Comparison of ENCODE assay signal across 18 cellular contexts in genomic region chr2:128715360-128715759, GRCh38.
DNase-seq lines count a peak whose midpoint lies in the region; ATAC-seq and TF ChIP-seq lines count a peak whose summit lies in the region.
"Had no signal": no experiment of that assay in that cellular context is flagged by ENCODE, and none has a peak within 500 bp of the region (broad histone marks: within the 10 kb centered on the region; RNA-seq: fewer than 3 reads in every experiment).

No MANE protein-coding gene starts in this region.

- H3K4me3 ChIP-seq in BLaER1 (no peak overlapping the region), GM23338 (no peak overlapping the region), hepatocyte (no peak overlapping the region)
- H3K4me3 ChIP-seq: SJSA1 had no signal

- H3K36me3 ChIP-seq in BLaER1 (no peaks in the 10 kb centered on the region), GM23338 (ENCODE audit: insufficient read depth) (no peaks in the 10 kb centered on the region), hepatocyte (replicated peaks; ENCODE audit: insufficient read depth, low read depth) (no peaks in the 10 kb centered on the region)
- H3K36me3 ChIP-seq: SJSA1 had no signal

- H2AFZ ChIP-seq in GM23338, result peak overlapping the region; percentile 66; the same call in 1 of the 2 replicates
- H2AFZ ChIP-seq in hepatocyte, result no peak overlapping the region

- H3K79me2 ChIP-seq in GM23338 (replicated peaks; ENCODE audit: insufficient read depth) (no peaks in the 10 kb centered on the region), hepatocyte (no peaks in the 10 kb centered on the region)

- H3K27me3 ChIP-seq in BLaER1, result no peaks in the 10 kb centered on the region
- H3K27me3 ChIP-seq in GM23338 (ENCODE audit: insufficient read depth), result no peaks in the 10 kb centered on the region
- H3K27me3 ChIP-seq in hepatocyte, result no peaks in the 10 kb centered on the region
- H3K27me3 ChIP-seq: SJSA1 had no signal

- in situ Hi-C loops in G401 (cut with HindIII; ENCODE audit: low sequenced_read_pairs), result no loop called here

- H3K27me3 Mint-ChIP-seq in GM23338 (ENCODE audit: insufficient read depth, low read depth, poor library complexity), result no peaks in the 10 kb centered on the region
- H3K27me3 Mint-ChIP-seq in brain, result peaks cover 8% of the 10 kb centered on the region
- H3K27me3 Mint-ChIP-seq in T-helper 2 cell treated with Interferon-gamma antibody and Interleukin-4, amounts not matched to agents 5 μg/mL and 100 μg/mL, for 36 hours (ENCODE audit: low read depth), result peaks cover 49% of the 10 kb centered on the region

- peak overlapping the region; percentile 66 for H3K27ac ChIP-seq in BLaER1
- H3K27ac ChIP-seq in GM23338 (ENCODE audit: low read depth), result no peak overlapping the region
- no peak overlapping the region for H3K27ac ChIP-seq in hepatocyte
- H3K27ac ChIP-seq: SJSA1 had no signal

- H3K9me2 ChIP-seq in GM23338 (ENCODE audit: insufficient read depth), result 0 out of 2 replicates have a peak, but pooled peaks cover 5% of the 10 kb centered on the region
- no peaks in the 10 kb centered on the region for H3K9me2 ChIP-seq in hepatocyte (replicated peaks; ENCODE audit: insufficient read depth)

- H3K9me3 Mint-ChIP-seq in GM23338, result peaks cover under 1% of the 10 kb centered on the region; the same call in 1 of the 3 replicates
- peaks cover 7 to 12% (median 9%) of the 10 kb centered on the region in 5 experiments for H3K9me3 Mint-ChIP-seq in brain
- H3K9me3 Mint-ChIP-seq in T-helper 2 cell treated with Interferon-gamma antibody and Interleukin-4, amounts not matched to agents 5 μg/mL and 100 μg/mL, for 36 hours, result no peaks in the 10 kb centered on the region

- ATAC-seq in GM23338 (no peak), left lobe of liver (no peak), GM18861 (IDR thresholded peaks at IDR 0.05; ENCODE audit: unreplicated experiment) (no peak)
- ATAC-seq: Panc1 had no signal

- H4K20me1 ChIP-seq in BLaER1 (no peaks in the 10 kb centered on the region), GM23338 (replicated peaks; ENCODE audit: insufficient read depth) (no peaks in the 10 kb centered on the region), hepatocyte (ENCODE audit: insufficient read depth, poor library complexity, severe bottlenecking) (no peaks in the 10 kb centered on the region)

- H3K4me3 Mint-ChIP-seq in GM23338 (no peak overlapping the region), brain (no peak overlapping the region)
- H3K4me3 Mint-ChIP-seq in T-helper 2 cell treated with Interferon-gamma antibody and Interleukin-4, amounts not matched to agents 5 μg/mL and 100 μg/mL, for 36 hours, result no peak overlapping the region
- H3K4me3 Mint-ChIP-seq: CD8-positive, alpha-beta memory T cell; IgD-negative memory B cell had no signal

- H3K4me1 Mint-ChIP-seq in GM23338 (peaks cover 2% of the 10 kb centered on the region; the same call in 1 of the 3 replicates), brain (peaks cover 31% of the 10 kb centered on the region)
- no peaks in the 10 kb centered on the region for H3K4me1 Mint-ChIP-seq in T-helper 2 cell treated with Interferon-gamma antibody and Interleukin-4, amounts not matched to agents 5 μg/mL and 100 μg/mL, for 36 hours (ENCODE audit: low read depth)
- H3K4me1 Mint-ChIP-seq: CD8-positive, alpha-beta memory T cell; IgD-negative memory B cell had no signal

- no peaks in the 10 kb centered on the region for H3F3A ChIP-seq in GM23338 (replicated peaks; ENCODE audit: low read depth)

- H3K4me1 ChIP-seq in BLaER1 (peaks cover 87% of the 10 kb centered on the region), GM23338 (ENCODE audit: insufficient read depth) (no peaks in the 10 kb centered on the region), hepatocyte (ENCODE audit: insufficient read depth) (no peaks in the 10 kb centered on the region)
- H3K4me1 ChIP-seq: SJSA1 had no signal

- TF ChIP-seq CTCF in GM23338 (conservative IDR thresholded peaks at IDR 0.05; ENCODE audit: low read depth in 2 of 2), result no peak
- TF ChIP-seq CTCF in brain (conservative IDR thresholded peaks at IDR 0.05), result no peak
- TF ChIP-seq CTCF in hepatocyte (IDR thresholded peaks at IDR 0.05; ENCODE audit: poor library complexity), result no peak

- peak overlapping the region; percentile 82 for H3K4me2 ChIP-seq in BLaER1
- H3K4me2 ChIP-seq in GM23338, result no peak overlapping the region
- H3K4me2 ChIP-seq in hepatocyte, result no peak overlapping the region

- H3K36me3 Mint-ChIP-seq in GM23338 (ENCODE audit: low read depth) (no peaks in the 10 kb centered on the region), brain (peaks cover 4% of the 10 kb centered on the region)
- H3K36me3 Mint-ChIP-seq in T-helper 2 cell treated with Interferon-gamma antibody and Interleukin-4, amounts not matched to agents 5 μg/mL and 100 μg/mL, for 36 hours (ENCODE audit: low read depth), result no peaks in the 10 kb centered on the region
- H3K36me3 Mint-ChIP-seq: CD8-positive, alpha-beta memory T cell had no signal

- H3K9ac ChIP-seq in BLaER1, result 0 out of 2 replicates have a peak overlapping the region, but pooled peaks have one; percentile 30

- no peak for DNase-seq in GM23338 (ENCODE audit: low spot score)
- peak; percentile 18 for DNase-seq in left lobe of liver (ENCODE audit: low spot score)
- DNase-seq in G401 (ENCODE audit: low spot score), result no peak
- no peak for DNase-seq in hepatocyte (ENCODE audit: low spot score)
- DNase-seq in T-helper 2 cell treated with Interferon-gamma antibody and Interleukin-4, amounts not matched to agents 5 μg/mL and 100 μg/mL, for 36 hours (ENCODE audit: low spot score), result no peak
- DNase-seq: C1 segment of cervical spinal cord; CD8-positive, alpha-beta memory T cell; DMS53; HCEC 1CT; NCI-H1105 treated with DMSO at 0.1 percent for 48 hours; NCI-H2227 treated with DMSO at 0.1 percent for 48 hours; NCI-H510A treated with DMSO at 0.1 percent for 48 hours had no signal

- H3K27ac Mint-ChIP-seq in GM23338 (no peak overlapping the region), brain (peak overlapping the region in 4 of 5 experiments; percentile 11 to 90 (median 58))
- H3K27ac Mint-ChIP-seq in T-helper 2 cell treated with Interferon-gamma antibody and Interleukin-4, amounts not matched to agents 5 μg/mL and 100 μg/mL, for 36 hours, result no peak overlapping the region
- H3K27ac Mint-ChIP-seq: IgD-negative memory B cell had no signal

- WGBS in hepatocyte (ENCODE audit: low lambda C conversion rate, missing lambda C conversion rate), result 78% methylated on average over 7 of the region's 7 CpGs

- peaks cover 24% of the 10 kb centered on the region; the same call in 1 of the 2 replicates for H3K9me3 ChIP-seq in BLaER1
- no peaks in the 10 kb centered on the region for H3K9me3 ChIP-seq in hepatocyte (ENCODE audit: low read depth)
- H3K9me3 ChIP-seq: SJSA1 had no signal

TF ChIP-seq in GM23338, 12 proteins besides CTCF, POLR2A, EP300 and RAD21:
- no peak for TF ChIP-seq ZNF331 (CRISPR knock-in tag; IDR thresholded peaks at IDR 0.05; ENCODE audit: low read depth)
- no peak for TF ChIP-seq ZNF114 (CRISPR knock-in tag; IDR thresholded peaks at IDR 0.05)
- no peak for TF ChIP-seq NANOG (IDR thresholded peaks at IDR 0.05; ENCODE audit: borderline replicate concordance)
- TF ChIP-seq, protein P1, sequence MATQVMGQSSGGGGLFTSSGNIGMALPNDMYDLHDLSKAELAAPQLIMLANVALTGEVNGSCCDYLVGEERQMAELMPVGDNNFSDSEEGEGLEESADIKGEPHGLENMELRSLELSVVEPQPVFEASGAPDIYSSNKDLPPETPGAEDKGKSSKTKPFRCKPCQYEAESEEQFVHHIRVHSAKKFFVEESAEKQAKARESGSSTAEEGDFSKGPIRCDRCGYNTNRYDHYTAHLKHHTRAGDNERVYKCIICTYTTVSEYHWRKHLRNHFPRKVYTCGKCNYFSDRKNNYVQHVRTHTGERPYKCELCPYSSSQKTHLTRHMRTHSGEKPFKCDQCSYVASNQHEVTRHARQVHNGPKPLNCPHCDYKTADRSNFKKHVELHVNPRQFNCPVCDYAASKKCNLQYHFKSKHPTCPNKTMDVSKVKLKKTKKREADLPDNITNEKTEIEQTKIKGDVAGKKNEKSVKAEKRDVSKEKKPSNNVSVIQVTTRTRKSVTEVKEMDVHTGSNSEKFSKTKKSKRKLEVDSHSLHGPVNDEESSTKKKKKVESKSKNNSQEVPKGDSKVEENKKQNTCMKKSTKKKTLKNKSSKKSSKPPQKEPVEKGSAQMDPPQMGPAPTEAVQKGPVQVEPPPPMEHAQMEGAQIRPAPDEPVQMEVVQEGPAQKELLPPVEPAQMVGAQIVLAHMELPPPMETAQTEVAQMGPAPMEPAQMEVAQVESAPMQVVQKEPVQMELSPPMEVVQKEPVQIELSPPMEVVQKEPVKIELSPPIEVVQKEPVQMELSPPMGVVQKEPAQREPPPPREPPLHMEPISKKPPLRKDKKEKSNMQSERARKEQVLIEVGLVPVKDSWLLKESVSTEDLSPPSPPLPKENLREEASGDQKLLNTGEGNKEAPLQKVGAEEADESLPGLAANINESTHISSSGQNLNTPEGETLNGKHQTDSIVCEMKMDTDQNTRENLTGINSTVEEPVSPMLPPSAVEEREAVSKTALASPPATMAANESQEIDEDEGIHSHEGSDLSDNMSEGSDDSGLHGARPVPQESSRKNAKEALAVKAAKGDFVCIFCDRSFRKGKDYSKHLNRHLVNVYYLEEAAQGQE (IDR thresholded peaks at IDR 0.05; ENCODE audit: unreplicated experiment), result no peak
- TF ChIP-seq EZH2 (IDR thresholded peaks at IDR 0.05; ENCODE audit: low read depth, unreplicated experiment), result no peak
- TF ChIP-seq POLR2AphosphoS5 (IDR thresholded peaks at IDR 0.05; ENCODE audit: low read depth), result no peak

Comparison
In these comparisons a context has a peak if more than half of its experiments do, and no peak if none do; other contexts are left out.
1. H3K27ac Mint-ChIP-seq: peak in brain (4 of 5); none in GM23338 (single experiment) and T-helper 2 cell treated with Interferon-gamma antibody and Interleukin-4, amounts not matched to agents 5 μg/mL and 100 μg/mL, for 36 hours (single experiment).